ENCODE assay signal across 10 cellular contexts in genomic region chr9:12819436-12820185, GRCh38. TPM values are rescaled to one million over a fixed set of nuclear protein-coding genes. Genes with fewer than 3 reads are reported as not detected.
DNase-seq lines count a peak whose midpoint lies in the region; ATAC-seq, FAIRE-seq and TF ChIP-seq lines count a peak whose summit lies in the region.
"Had no signal": no experiment of that assay in that cellular context is flagged by ENCODE, and none has a peak within 500 bp of the region (broad histone marks: within the 10 kb centered on the region; RNA-seq: fewer than 3 reads in every experiment).

No MANE protein-coding gene starts in this region.

- TF ChIP-seq CTCF in GM12878 (IDR thresholded peaks at IDR 0.05 in 2 of 3, conservative IDR thresholded peaks at IDR 0.05 in 1 of 3; ENCODE audit: control insufficient read depth in 2 of 3, extremely low read depth in 1 of 3, insufficient read depth in 1 of 3, low read depth in 3 of 3, low read length in 3 of 3) (peak; percentile 45 to 68 (median 55)), progenitor cell of endocrine pancreas (IDR thresholded peaks at IDR 0.05; ENCODE audit: unreplicated experiment) (peak; percentile 39)

- H3K27ac ChIP-seq in GM12878 (ENCODE audit: control insufficient read depth, insufficient read depth): no peak overlapping the region
- no peak overlapping the region for H3K27ac ChIP-seq in CD4-positive, alpha-beta memory T cell (ENCODE audit: low read depth, low read length)
- H3K27ac ChIP-seq: SJCRH30 had no signal

- FAIRE-seq in GM12878 (lab: Jason Lieb, UNC): no peak

- no peaks in the 10 kb centered on the region for H4K20me1 ChIP-seq in GM12878 (ENCODE audit: control insufficient read depth, insufficient read depth)

- peaks cover 38% of the 10 kb centered on the region for H3K4me1 Mint-ChIP-seq in progenitor cell of endocrine pancreas (ENCODE audit: low read depth)
- no peaks in the 10 kb centered on the region for H3K4me1 Mint-ChIP-seq in CD4-positive, alpha-beta memory T cell

- H3K9me3 Mint-ChIP-seq in progenitor cell of endocrine pancreas (ENCODE audit: low read depth): peaks cover 4% of the 10 kb centered on the region
- H3K9me3 Mint-ChIP-seq in CD4-positive, alpha-beta memory T cell: peaks cover 0 to 24% (median 13%) of the 10 kb centered on the region in 8 donors

- no peaks in the 10 kb centered on the region for H3K27me3 ChIP-seq in GM12878 (replicated peaks in 1 of 2; ENCODE audit: control insufficient read depth in 2 of 2, insufficient read depth in 2 of 2, low read length in 1 of 2)
- H3K27me3 ChIP-seq in CD4-positive, alpha-beta memory T cell (ENCODE audit: insufficient read depth, low read length): no peaks in the 10 kb centered on the region
- H3K27me3 ChIP-seq: SJCRH30, tibial nerve had no signal

- ATAC-seq in GM18519 (IDR thresholded peaks at IDR 0.05; ENCODE audit: low FRiP score, unreplicated experiment) (peak; percentile 56), HG03097 (IDR thresholded peaks at IDR 0.05; ENCODE audit: low FRiP score, unreplicated experiment) (peak; percentile 57), GM12878 (peak; percentile 88)

- SMC1A ChIA-PET in GM12878 (lab: Charles Lee; ENCODE audit: uncharacterized antibody, unreplicated experiment): interaction anchor here (0.7 to 4.9 kb wide), 5 partner anchors 22 to 96 kb away, joined by 3 to 38 read pairs (median 8); partner anchors contain the start of gene LURAP1L

- 15% methylated on average over 9 of the region's 9 CpGs for WGBS in GM12878 (ENCODE audit: insufficient coverage, insufficient replicate concordance, low lambda C conversion rate, missing lambda C conversion rate)

- H3K9ac ChIP-seq in GM12878 (ENCODE audit: control insufficient read depth, insufficient read depth, low read length): no peak overlapping the region

- CTCF ChIA-PET in GM12878 (lab: Yijun Ruan, JAX): interaction anchor here (0.8 to 3.5 kb wide), 12 partner anchors 9 to 101 kb away, joined by 3 to 37 read pairs (median 4); no protein-coding TSS in a partner anchor
- CTCF ChIA-PET in CD4-positive, alpha-beta memory T cell (lab: Charles Lee; ENCODE audit: partially characterized antibody): no interaction called here

- in situ Hi-C loops in GM12878 (cut with MboI): loop anchor here (5.0 kb wide), 1 partner anchor 97 kb away; no protein-coding TSS in a partner anchor

- POLR2A ChIA-PET in GM12878 (lab: Charles Lee): no interaction called here
- POLR2A ChIA-PET in CD4-positive, alpha-beta memory T cell (lab: Charles Lee; ENCODE audit: partially characterized antibody): no interaction called here

- BruUV-seq in GM12878 (replicated peaks; lab: Mats Ljungman, UMichigan): no TSS peak

- no peak overlapping the region for H3K4me3 ChIP-seq in GM12878
- H3K4me3 ChIP-seq in CD4-positive, alpha-beta memory T cell (ENCODE audit: low read length in 2 of 2): no peak overlapping the region
- H3K4me3 ChIP-seq: SJCRH30, tibial nerve had no signal

- no peak overlapping the region for H3K27ac Mint-ChIP-seq in progenitor cell of endocrine pancreas
- H3K27ac Mint-ChIP-seq in CD4-positive, alpha-beta memory T cell: no peak overlapping the region

- H3K9me3 ChIP-seq in GM12878 (replicated peaks; ENCODE audit: control insufficient read depth, insufficient read depth, low read length): no peaks in the 10 kb centered on the region
- H3K9me3 ChIP-seq in CD4-positive, alpha-beta memory T cell (ENCODE audit: control insufficient read depth in 1 of 2, low read length in 2 of 2): no peaks in the 10 kb centered on the region
- H3K9me3 ChIP-seq: SJCRH30, tibial nerve had no signal

- RAD21 ChIA-PET in GM12878 (lab: Charles Lee; ENCODE audit: unreplicated experiment): interaction anchor here (0.8 to 1.8 kb wide), 3 partner anchors 8 to 97 kb away, joined by 3 to 5 read pairs (median 4); no protein-coding TSS in a partner anchor

- no peaks in the 10 kb centered on the region for H3K36me3 ChIP-seq in GM12878 (ENCODE audit: control insufficient read depth in 2 of 2, insufficient read depth in 2 of 2, low read length in 1 of 2)
- H3K36me3 ChIP-seq in CD4-positive, alpha-beta memory T cell (ENCODE audit: insufficient read depth, low read length): no peaks in the 10 kb centered on the region
- H3K36me3 ChIP-seq: SJCRH30, tibial nerve had no signal

- no peak overlapping the region for H3K4me2 ChIP-seq in GM12878 (ENCODE audit: control insufficient read depth, insufficient read depth)

- no peak overlapping the region for H2AFZ ChIP-seq in GM12878 (ENCODE audit: control insufficient read depth, low read depth, low read length)

- no peaks in the 10 kb centered on the region for H3K27me3 Mint-ChIP-seq in progenitor cell of endocrine pancreas
- no peaks in the 10 kb centered on the region for H3K27me3 Mint-ChIP-seq in CD4-positive, alpha-beta memory T cell

- no peaks in the 10 kb centered on the region for H3K4me1 ChIP-seq in GM12878 (ENCODE audit: control insufficient read depth, insufficient read depth, low read length)
- H3K4me1 ChIP-seq in CD4-positive, alpha-beta memory T cell (ENCODE audit: insufficient read depth, low read length): no peaks in the 10 kb centered on the region

- intact Hi-C loops in GM12878 (cut with micrococcal nuclease; ENCODE audit: unreplicated experiment): loop anchor here (1.0 to 5.0 kb wide), 3 partner anchors 43 to 268 kb away; no protein-coding TSS in a partner anchor
- intact Hi-C loops in CD4-positive, alpha-beta memory T cell (cut with micrococcal nuclease): no loop called here

- TF ChIP-seq EP300 in GM12878 (IDR thresholded peaks at IDR 0.05; ENCODE audit: borderline replicate concordance in 1 of 2, control insufficient read depth in 1 of 2, low read depth in 2 of 2, low read length in 2 of 2): no peak

- no peak for DNase-seq in GM12878 (ENCODE audit: low read depth, low spot score)
- no peak for DNase-seq in progenitor cell of endocrine pancreas (ENCODE audit: low spot score, unreplicated experiment)
- DNase-seq in CD4-positive, alpha-beta memory T cell: no peak
- DNase-seq in NCI-H1694 treated with DMSO at 0.1 percent for 48 hours (lab: John Stamatoyannopoulos, UW): no peak
- no peak for DNase-seq in activated CD4-positive, alpha-beta T cell treated with anti-CD3 and anti-CD28 coated beads, Interleukin-2, amount 50 U/mL, for 1 hour
- no peak for DNase-seq in NK-92 (lab: John Stamatoyannopoulos, UW; ENCODE audit: unreplicated experiment)

- no peaks in the 10 kb centered on the region for H3K79me2 ChIP-seq in GM12878 (ENCODE audit: control insufficient read depth, insufficient read depth, low read length)

- no peak for TF ChIP-seq POLR2A in GM12878 (IDR thresholded peaks at IDR 0.05; ENCODE audit: low read depth, low read length)

- no peak overlapping the region for H3K4me3 Mint-ChIP-seq in progenitor cell of endocrine pancreas (ENCODE audit: low read depth)
- H3K4me3 Mint-ChIP-seq in CD4-positive, alpha-beta memory T cell: no peak overlapping the region

- H3K36me3 Mint-ChIP-seq in progenitor cell of endocrine pancreas (ENCODE audit: insufficient read depth): peaks cover 4% of the 10 kb centered on the region
- no peaks in the 10 kb centered on the region for H3K36me3 Mint-ChIP-seq in CD4-positive, alpha-beta memory T cell

- TF ChIP-seq RAD21 in GM12878 (IDR thresholded peaks at IDR 0.05; ENCODE audit: insufficient read depth, low read depth, low read length): peak; percentile 47; the same call in 1 of the 2 replicates

TF ChIP-seq in GM12878, 131 proteins besides CTCF, POLR2A, EP300 and RAD21:
- TF ChIP-seq SMC3 (IDR thresholded peaks at IDR 0.05; ENCODE audit: borderline replicate concordance, low read length): peak; percentile 50; the same call in 1 of the 2 replicates
- TF ChIP-seq KDM1A (IDR thresholded peaks at IDR 0.05; ENCODE audit: borderline replicate concordance): no peak

RNA-seq across cellular contexts. Expression of gene LURAP1L, which starts 44.8 kb away (rescaled TPM):
- 1.7 and 3.1 TPM in 2 replicates for total RNA-seq in GM12878 (2013; cell fraction: nucleolus; rRNA removed)
- 0.38 and 0.68 TPM in 2 replicates for total RNA-seq in GM12878 (2014; rRNA removed)
- total RNA-seq in GM12878 (2014; rRNA removed; fragmentation: Illumina TruSeq; extraction: Trizol): 0.92 and 0.98 TPM in 2 replicates
- 0.58 and 0.80 TPM in 2 replicates for total RNA-seq in GM12878 (2021)
- not detected for polyA plus RNA-seq in GM12878 (2011; ENCODE audit: low read depth)
- 3.7 and 4.3 TPM in 2 replicates for polyA plus RNA-seq in GM12878 (2011; rRNA removed)
- 2.2 TPM in 2 replicates for polyA plus RNA-seq in GM12878 (2011; cell fraction: cytosol; rRNA removed)
- polyA plus RNA-seq in GM12878 (2011; cell fraction: nucleus; rRNA removed): 2.8 and 3.5 TPM in 2 replicates
- polyA plus RNA-seq in GM12878 (2012): not detected in 2 replicates
- polyA plus RNA-seq in GM12878 (2014; fragmentation: Illumina TruSeq; extraction: Trizol): 0.47 and 1.6 TPM in 2 replicates
- polyA plus RNA-seq in GM12878 (2014; fragmentation: Nextera tagmentation; extraction: Ambion mirVana): under 1 TPM; 0.19 to 0.20 TPM
- 0.79 and 0.93 TPM in 2 replicates for polyA plus RNA-seq in GM12878 (2014; rRNA removed)
- polyA plus RNA-seq in GM12878 (2016; fragmentation: Nextera tagmentation; extraction: Ambion mirVana): under 1 TPM; 0.20 to 0.71 TPM
- 3.5 and 4.3 TPM in 2 replicates for polyA minus RNA-seq in GM12878 (2011; rRNA and poly(A)+ RNA removed)
- polyA minus RNA-seq in GM12878 (2011; cell fraction: cytosol; rRNA and poly(A)+ RNA removed): 1.7 and 2.5 TPM in 2 replicates
- polyA minus RNA-seq in GM12878 (2011; cell fraction: nucleus; rRNA and poly(A)+ RNA removed): 3.0 and 4.7 TPM in 2 replicates
- total RNA-seq in progenitor cell of endocrine pancreas: 11.0 and 11.4 TPM in 2 replicates
- total RNA-seq in CD4-positive, alpha-beta memory T cell: not detected
- polyA plus RNA-seq in CD4-positive, alpha-beta memory T cell: not detected
